ENCODE assay signal across 29 cellular contexts in the genomic region with DNA sequence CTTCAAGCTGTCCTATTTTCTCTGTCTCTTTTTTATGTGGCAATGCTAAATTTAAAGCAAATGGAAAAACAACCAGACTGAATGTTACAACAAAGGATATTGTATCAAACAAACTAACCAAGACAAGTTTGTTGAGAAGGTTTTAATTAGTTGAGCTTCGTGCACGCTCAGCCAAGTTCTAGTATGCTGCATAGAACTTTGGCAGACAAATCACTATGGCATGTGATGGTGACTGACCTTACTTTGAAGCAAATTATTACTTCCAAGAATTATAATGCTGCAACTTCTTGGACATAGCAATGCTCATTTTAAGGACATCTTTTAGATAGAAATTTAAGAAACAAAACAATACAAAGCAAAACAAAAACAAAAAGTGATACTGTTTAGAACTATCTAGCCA.
"Had no signal": no experiment of that assay in that cellular context is flagged by ENCODE, and none has a peak within 500 bp of the region (broad histone marks: within the 10 kb centered on the region; RNA-seq: fewer than 3 reads in every experiment).

No MANE protein-coding gene starts in this region.

- H3K4me3 ChIP-seq: ascending aorta, body of pancreas, SJSA1 had no signal

- ATAC-seq: activated naive CD4-positive, alpha-beta T cell treated with anti-CD3 and anti-CD28 coated beads, Interleukin-2, amount 50 U/mL, for 72 hours; activated naive CD8-positive, alpha-beta T cell treated with anti-CD3 and anti-CD28 coated beads, Interleukin-2, amount 50 U/mL, for 24 hours; activated T-cell treated with anti-CD3 and anti-CD28 coated beads, Interleukin-2, amount 50 U/mL, for 4 hours; body of pancreas; Panc1 had no signal

- H3K27ac Mint-ChIP-seq: activated B cell treated with CpG ODN at 0.5 μM for 24 hours; activated CD4-positive, alpha-beta memory T cell treated with anti-CD3 and anti-CD28 coated beads for 36 hours; activated CD4-positive, alpha-beta T cell treated with anti-CD3 and anti-CD28 coated beads, Interleukin-2, amount 10 ng/mL, durations not matched to agents 7 days and 5 days; activated naive CD4-positive, alpha-beta T cell treated with anti-CD3 and anti-CD28 coated beads, Interleukin-2, amount 50 U/mL, for 72 hours; activated naive CD8-positive, alpha-beta T cell treated with anti-CD3 and anti-CD28 coated beads, Interleukin-2, amount 50 U/mL, for 24 hours had no signal

- H3K4me1 Mint-ChIP-seq: activated B cell treated with CpG ODN at 0.5 μM for 24 hours; activated CD4-positive, alpha-beta T cell treated with anti-CD3 and anti-CD28 coated beads, Interleukin-2, amount 10 ng/mL, durations not matched to agents 7 days and 5 days; activated naive CD8-positive, alpha-beta T cell treated with anti-CD3 and anti-CD28 coated beads, Interleukin-2, amount 50 U/mL, for 24 hours had no signal

- H3K9me3 Mint-ChIP-seq: activated B cell treated with CpG ODN at 0.5 μM for 24 hours; activated CD4-positive, alpha-beta memory T cell treated with anti-CD3 and anti-CD28 coated beads for 36 hours; activated CD4-positive, alpha-beta T cell treated with anti-CD3 and anti-CD28 coated beads, Interleukin-2, amount 10 ng/mL, durations not matched to agents 7 days and 5 days; activated naive CD4-positive, alpha-beta T cell treated with anti-CD3 and anti-CD28 coated beads, Interleukin-2, amount 50 U/mL, for 72 hours; activated naive CD8-positive, alpha-beta T cell treated with anti-CD3 and anti-CD28 coated beads, Interleukin-2, amount 50 U/mL, for 24 hours; activated T-cell treated with anti-CD3 and anti-CD28 coated beads, Interleukin-2, amount 50 U/mL, for 4 hours had no signal

- H3K4me1 ChIP-seq: ascending aorta, body of pancreas, SJSA1 had no signal

- H3K36me3 Mint-ChIP-seq: activated CD4-positive, alpha-beta memory T cell treated with anti-CD3 and anti-CD28 coated beads for 36 hours; activated naive CD4-positive, alpha-beta T cell treated with anti-CD3 and anti-CD28 coated beads, Interleukin-2, amount 50 U/mL, for 72 hours had no signal

- H3K36me3 ChIP-seq: ascending aorta, SJSA1 had no signal

- H3K27ac ChIP-seq: ascending aorta, body of pancreas, RWPE1, SJSA1 had no signal

- H3K9me3 ChIP-seq: ascending aorta, body of pancreas, SJSA1 had no signal

- H3K27me3 ChIP-seq: ascending aorta, body of pancreas, SJSA1 had no signal

- DNase-seq: activated B cell treated with CpG ODN at 0.5 μM for 24 hours; activated CD4-positive, alpha-beta memory T cell treated with anti-CD3 and anti-CD28 coated beads for 36 hours; activated CD4-positive, alpha-beta T cell treated with anti-CD3 and anti-CD28 coated beads, Interleukin-2, amount 10 ng/mL, durations not matched to agents 7 days and 5 days; activated CD8-positive, alpha-beta memory T cell treated with anti-CD3 and anti-CD28 coated beads for 24 hours; activated effector memory CD4-positive, alpha-beta T cell treated with anti-CD3 and anti-CD28 coated beads, Interleukin-2, amount 50 U/mL, for 16 hours; activated naive CD4-positive, alpha-beta T cell treated with Interleukin-2 at 50 U/mL for 16 hours; activated naive CD8-positive, alpha-beta T cell treated with anti-CD3 and anti-CD28 coated beads, Interleukin-2, amount 50 U/mL, for 24 hours; activated T-cell treated with anti-CD3 and anti-CD28 coated beads, Interleukin-2, amount 50 U/mL, for 4 hours; amniotic stem cell; body of pancreas; central memory CD4-positive, alpha-beta T cell; KG1; NCI-H1048; NCI-H146; NCI-H187 treated with DMSO at 0.1 percent for 48 hours; NCI-H2171 treated with DMSO at 0.1 percent for 48 hours; NCI-H345; NCI-H510A treated with DMSO at 0.1 percent for 48 hours; NCI-H69; NK-92 treated with Interleukin-12 subunit alpha and Interleukin-12 subunit beta, amount 100 ng/mL, for 24 hours; OCI-M1; SHP77; T-helper 2 cell; T1000 had no signal

- H3K4me3 Mint-ChIP-seq: activated B cell treated with CpG ODN at 0.5 μM for 24 hours; activated CD4-positive, alpha-beta memory T cell treated with anti-CD3 and anti-CD28 coated beads for 36 hours; activated CD4-positive, alpha-beta T cell treated with anti-CD3 and anti-CD28 coated beads, Interleukin-2, amount 10 ng/mL, durations not matched to agents 7 days and 5 days; activated naive CD8-positive, alpha-beta T cell treated with anti-CD3 and anti-CD28 coated beads, Interleukin-2, amount 50 U/mL, for 24 hours; activated T-cell treated with anti-CD3 and anti-CD28 coated beads, Interleukin-2, amount 50 U/mL, for 4 hours had no signal
